22 cellular contexts compared by ENCODE assay signal in genomic region chr7:1361016-1361755, GRCh38.
DNase-seq lines count a peak whose midpoint lies in the region; ATAC-seq and TF ChIP-seq lines count a peak whose summit lies in the region.
"Had no signal": no experiment of that assay in that cellular context is flagged by ENCODE, and none has a peak within 500 bp of the region (broad histone marks: within the 10 kb centered on the region; RNA-seq: fewer than 3 reads in every experiment).

No MANE protein-coding gene starts in this region.

- no peak for ATAC-seq in right cardiac atrium
- no peak for ATAC-seq in lower lobe of right lung
- ATAC-seq in GM18870 (IDR thresholded peaks at IDR 0.05; ENCODE audit: unreplicated experiment): no peak
- ATAC-seq: GM23338 had no signal

- H3K27me3 ChIP-seq in right cardiac atrium (ENCODE audit: control insufficient read depth, insufficient read depth) (no peaks in the 10 kb centered on the region), lower lobe of right lung (ENCODE audit: low read depth) (peaks cover 12% of the 10 kb centered on the region), prostate gland (replicated peaks; ENCODE audit: insufficient read depth) (no peaks in the 10 kb centered on the region)

- H3K9me3 ChIP-seq in right cardiac atrium (ENCODE audit: control insufficient read depth, low read length) (peaks cover 2% of the 10 kb centered on the region), HEK293 (ENCODE audit: control insufficient read depth, insufficient read depth, low read depth, low read length) (no peaks in the 10 kb centered on the region), lower lobe of right lung (no peaks in the 10 kb centered on the region), prostate gland (no peaks in the 10 kb centered on the region)
- H3K9me3 ChIP-seq: BE2C, Caco-2 had no signal

- no peak overlapping the region for H3K27ac ChIP-seq in right cardiac atrium (ENCODE audit: low read length)
- H3K27ac ChIP-seq in HEK293 (ENCODE audit: extremely low read depth, low read depth, low read length): no peak overlapping the region
- H3K27ac ChIP-seq in lower lobe of right lung: no peak overlapping the region
- no peak overlapping the region for H3K27ac ChIP-seq in prostate gland
- H3K27ac ChIP-seq: A549, SK-N-MC had no signal

- no peak for TF ChIP-seq CTCF in HEK293 (tag by site-specific recombination; IDR thresholded peaks at IDR 0.05)
- no peak for TF ChIP-seq CTCF in lower lobe of right lung (IDR thresholded peaks at IDR 0.05)
- no peak for TF ChIP-seq CTCF in prostate gland (IDR thresholded peaks at IDR 0.05)

- CTCF ChIA-PET in HEK293 (lab: Yijun Ruan, JAX): no interaction called here

- 87% methylated on average over 14 of the region's 14 CpGs for WGBS in right cardiac atrium
- WGBS in prostate gland: 88% methylated on average over 14 of the region's 14 CpGs

- H3K4me3 ChIP-seq in right cardiac atrium (ENCODE audit: low read length) (no peak overlapping the region), HEK293 (ENCODE audit: low read depth, low read length) (no peak overlapping the region), lower lobe of right lung (no peak overlapping the region), prostate gland (no peak overlapping the region)
- H3K4me3 ChIP-seq: A549, GM23338, SK-N-MC had no signal

- intact Hi-C loops in right cardiac atrium (cut with DNase I) (no loop called here), cardiac septum (cut with DNase I) (no loop called here), lower lobe of right lung (cut with DNase I) (no loop called here), prostate gland (cut with DNase I) (no loop called here)

- H3K4me1 ChIP-seq in right cardiac atrium (ENCODE audit: control insufficient read depth, insufficient read depth, low read length): no peaks in the 10 kb centered on the region
- no peaks in the 10 kb centered on the region for H3K4me1 ChIP-seq in HEK293 (ENCODE audit: control insufficient read depth, insufficient read depth, low read length)
- H3K4me1 ChIP-seq in lower lobe of right lung: no peaks in the 10 kb centered on the region
- no peaks in the 10 kb centered on the region for H3K4me1 ChIP-seq in prostate gland (replicated peaks)
- H3K4me1 ChIP-seq: A549, BE2C, Caco-2 had no signal

- no peaks in the 10 kb centered on the region for H3K36me3 ChIP-seq in HEK293 (ENCODE audit: control insufficient read depth in 2 of 2, insufficient read depth in 1 of 2, low read length in 2 of 2)
- H3K36me3 ChIP-seq in lower lobe of right lung: no peaks in the 10 kb centered on the region
- no peaks in the 10 kb centered on the region for H3K36me3 ChIP-seq in prostate gland
- H3K36me3 ChIP-seq: BE2C had no signal

- POLR2A ChIA-PET in HEK293 (lab: Yijun Ruan, JAX): no interaction called here

- peak in 2 of 3 donors; percentile 12 to 28 for DNase-seq in right cardiac atrium
- DNase-seq in cardiac septum (ENCODE audit: low spot score): no peak
- peak; percentile 31 for DNase-seq in lower lobe of right lung
- DNase-seq in prostate gland (ENCODE audit: low spot score): no peak
- DNase-seq in COR-L47 (lab: John Stamatoyannopoulos, UW): no peak
- DNase-seq: Caco-2; CD4-positive, alpha-beta T cell; DND-41; HCEC 1CT; IMR-90; MV-4-11; NCI-H1694 treated with DMSO at 0.1 percent for 48 hours; NCI-H2081 treated with DMSO at 0.1 percent for 48 hours; NCI-H2171 treated with DMSO at 0.1 percent for 48 hours; NCI-H526; SHP77 had no signal

- TF ChIP-seq POLR2A in prostate gland (IDR thresholded peaks at IDR 0.05): no peak

TF ChIP-seq in HEK293, 187 proteins besides CTCF, POLR2A, EP300 and RAD21:
- TF ChIP-seq REST (tag by site-specific recombination; IDR thresholded peaks at IDR 0.05): no peak
- peak; percentile 26; the same call in 1 of the 2 replicates for TF ChIP-seq ZNF121 (tag by site-specific recombination; IDR thresholded peaks at IDR 0.05)

Comparison
In these comparisons a context has a peak if more than half of its experiments do, and no peak if none do; other contexts are left out.
1. DNase-seq: peak in right cardiac atrium (2 of 3) and lower lobe of right lung (single experiment); none in cardiac septum (single experiment), prostate gland (single experiment) and COR-L47 (single experiment).